ENCODE assay signal across 8 cellular contexts in the genomic region with DNA sequence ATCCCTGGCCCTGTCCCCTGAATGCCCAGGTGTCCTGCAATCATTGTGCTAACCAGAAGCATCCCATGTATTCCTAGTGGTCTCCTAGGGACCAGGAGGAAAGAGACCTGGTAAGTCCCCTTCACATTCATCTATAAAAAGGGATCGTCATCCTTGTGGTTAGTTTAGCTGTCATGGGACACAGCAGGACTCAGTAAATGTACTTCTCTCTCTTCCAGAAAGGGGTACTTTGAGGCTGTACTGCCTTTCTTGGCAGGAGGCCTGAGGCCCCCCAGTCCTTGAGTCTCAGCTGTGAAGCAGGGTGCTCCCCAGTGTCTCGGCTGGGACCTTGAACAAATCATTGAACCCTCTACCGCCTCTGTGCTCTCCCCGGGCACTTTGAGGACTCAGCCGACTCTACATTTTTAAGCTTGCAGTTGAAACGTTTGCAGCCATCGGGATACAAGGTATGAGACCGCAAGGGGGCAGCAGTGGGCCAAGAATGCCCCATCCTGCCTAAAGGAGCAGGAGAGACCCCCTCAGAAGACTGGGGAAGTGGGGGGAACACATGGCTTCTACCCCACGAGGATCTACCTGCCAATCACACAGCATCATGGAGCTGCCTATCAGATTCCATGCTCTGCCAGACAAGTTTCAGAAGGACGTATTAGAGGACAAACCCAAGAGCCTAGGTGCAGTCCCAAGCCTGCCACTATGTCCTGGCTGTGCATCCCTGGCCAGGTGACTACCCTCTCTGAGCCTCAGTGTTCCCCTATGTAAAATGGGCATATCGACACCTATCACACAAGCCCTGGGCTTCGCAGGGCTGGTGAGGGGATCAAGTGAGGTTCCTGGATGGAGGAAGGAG. TPM values are rescaled to one million over a fixed set of nuclear protein-coding genes. Genes with fewer than 3 reads are reported as not detected.
DNase-seq lines count a peak whose midpoint lies in the region; TF ChIP-seq lines count a peak whose summit lies in the region.

No MANE protein-coding gene starts in this region.

- no peak overlapping the region for H3K4me3 ChIP-seq in endodermal cell (ENCODE audit: low read length)

- H3K27me3 Mint-ChIP-seq in endodermal cell (ENCODE audit: insufficient read depth): no peaks in the 10 kb centered on the region

- H3K36me3 ChIP-seq in endodermal cell (ENCODE audit: control insufficient read depth, insufficient read depth, low read length): peaks cover 12% of the 10 kb centered on the region

- no peaks in the 10 kb centered on the region for H3K9me3 Mint-ChIP-seq in endodermal cell

- H3K4me1 Mint-ChIP-seq in endodermal cell: peaks cover 14% of the 10 kb centered on the region

- H3K9me3 ChIP-seq in endodermal cell (ENCODE audit: control insufficient read depth, low read length): no peaks in the 10 kb centered on the region

- peaks cover 14% of the 10 kb centered on the region for H3K36me3 Mint-ChIP-seq in endodermal cell (ENCODE audit: low read depth)

- H3K27ac ChIP-seq in endodermal cell (ENCODE audit: low read depth, low read length): no peak overlapping the region

- 18 to 45% methylated on average over 8 to 12 of the region's 12 CpGs for WGBS in endodermal cell (ENCODE audit: insufficient coverage in 1 of 2, insufficient read length in 1 of 2), 2 experiments

- H3K4me3 Mint-ChIP-seq in endodermal cell: no peak overlapping the region

- no peak overlapping the region for H3K27ac Mint-ChIP-seq in endodermal cell

- TF ChIP-seq CTCF in AG09319 (IDR thresholded peaks at IDR 0.05; ENCODE audit: low read depth, low read length) (peak; percentile 72), endodermal cell (conservative IDR thresholded peaks at IDR 0.05) (peak; percentile 93)

- peaks cover 6% of the 10 kb centered on the region for H3K4me1 ChIP-seq in endodermal cell (ENCODE audit: control insufficient read depth, insufficient read depth, low read length)

- H3K27me3 ChIP-seq in endodermal cell (ENCODE audit: control insufficient read depth, insufficient read depth, low read length, poor library complexity, severe bottlenecking): no peaks in the 10 kb centered on the region

- DNase-seq in AG09319 (ENCODE audit: extremely low read depth, low read depth): no peak
- DNase-seq in GM19238 (ENCODE audit: insufficient read length, low spot score): peak; percentile 71
- peak; percentile 31 for DNase-seq in NOMO-1 treated with dmso at 0.1 percent for 144 hours (lab: John Stamatoyannopoulos, UW; ENCODE audit: unreplicated experiment)
- peak; percentile 53 to 85 (median 84) for DNase-seq in activated CD8-positive, alpha-beta memory T cell treated with anti-CD3 and anti-CD28 coated beads for 48 hours (ENCODE audit: low read depth in 2 of 3, low spot score in 2 of 3)
- DNase-seq in endodermal cell: peak; percentile 95
- peak; percentile 65 for DNase-seq in myocyte (ENCODE audit: low read depth)
- peak; percentile 53 to 73 for DNase-seq in stimulated activated CD8-positive, alpha-beta memory T cell treated with anti-CD3 and anti-CD28 coated beads, Interleukin-7, amount 100 ng/mL, for 1 hour (ENCODE audit: low read depth in 2 of 2)
- DNase-seq in NCI-H446 treated with DMSO at 0.1 percent for 48 hours (lab: John Stamatoyannopoulos, UW): no peak

- no peak overlapping the region for H3K9ac ChIP-seq in endodermal cell (ENCODE audit: extremely low read depth, low read length, poor library complexity, severe bottlenecking)

RNA-seq across cellular contexts. Expression of a gene that starts 2.4 kb away (rescaled TPM):
- total RNA-seq in endodermal cell (10 to 100 TPM; 59.9 to 82.5 TPM), myocyte (22.8 and 26.4 TPM in 2 replicates)
- polyA plus RNA-seq in endodermal cell (2013, experiment 1 of 2): 40.5 TPM
- 37.3 TPM for polyA plus RNA-seq in endodermal cell (2013, experiment 2 of 2)
- 38.1 TPM for polyA plus RNA-seq in myocyte (2012)

RNA-seq across cellular contexts. Expression of a gene that starts 30.6 kb away (rescaled TPM):
- total RNA-seq in endodermal cell (100 to 1,000 TPM; 343 to 353 TPM), myocyte (73.5 and 88.0 TPM in 2 replicates)
- polyA plus RNA-seq in endodermal cell (2013, experiment 1 of 2): 268 TPM
- polyA plus RNA-seq in endodermal cell (2013, experiment 2 of 2): 254 TPM
- polyA plus RNA-seq in myocyte (2012): 143 TPM

RNA-seq across cellular contexts. Expression of a gene that starts 47.8 kb away (rescaled TPM):
- total RNA-seq in endodermal cell (not detected), myocyte (not detected in 2 replicates)
- not detected for polyA plus RNA-seq in endodermal cell (2013, experiment 1 of 2)
- polyA plus RNA-seq in endodermal cell (2013, experiment 2 of 2): not detected
- not detected for polyA plus RNA-seq in myocyte (2012)

Comparison
In these comparisons a context has a peak if more than half of its experiments do, and no peak if none do; other contexts are left out.
1. DNase-seq: peak in GM19238 (single experiment), NOMO-1 treated with dmso at 0.1 percent for 144 hours (single experiment), activated CD8-positive, alpha-beta memory T cell treated with anti-CD3 and anti-CD28 coated beads for 48 hours (3 of 3), endodermal cell (single experiment), myocyte (single experiment) and stimulated activated CD8-positive, alpha-beta memory T cell treated with anti-CD3 and anti-CD28 coated beads, Interleukin-7, amount 100 ng/mL, for 1 hour (2 of 2); none in AG09319 (single experiment) and NCI-H446 treated with DMSO at 0.1 percent for 48 hours (single experiment).